Comparison of ENCODE assay signal across 19 cellular contexts in the genomic region with DNA sequence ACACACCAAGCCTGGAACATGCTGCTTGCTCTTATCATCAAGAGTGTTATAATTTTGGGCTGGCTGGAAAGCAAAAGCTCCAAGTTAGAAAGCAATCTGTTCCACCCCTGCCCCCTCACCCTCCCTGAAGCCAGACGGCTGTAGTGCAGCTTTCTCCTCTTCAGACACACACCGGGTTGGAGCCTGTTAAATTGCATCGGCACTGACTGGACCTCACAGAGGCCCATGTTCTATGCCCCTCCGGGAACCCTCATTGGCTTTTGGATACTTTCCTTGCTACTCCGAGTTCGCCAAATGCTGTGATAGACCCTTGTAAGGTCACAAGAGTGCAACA.
DNase-seq lines count a peak whose midpoint lies in the region; ATAC-seq, FAIRE-seq and TF ChIP-seq lines count a peak whose summit lies in the region.
"Had no signal": no experiment of that assay in that cellular context is flagged by ENCODE, and none has a peak within 500 bp of the region (broad histone marks: within the 10 kb centered on the region; RNA-seq: fewer than 3 reads in every experiment).

No MANE protein-coding gene starts in this region.

- no peak overlapping the region for H3K4ac ChIP-seq in mesenchymal stem cell (ENCODE audit: low read depth in 1 of 2, low read length in 2 of 2)

- H2BK15ac ChIP-seq in mesenchymal stem cell (ENCODE audit: low read depth, poor library complexity, severe bottlenecking): no peak overlapping the region

- H3K36me3 ChIP-seq in left ventricle myocardium inferior (no peaks in the 10 kb centered on the region), astrocyte (ENCODE audit: insufficient read depth, low read length) (no peaks in the 10 kb centered on the region), mesenchymal stem cell (ENCODE audit: control insufficient read depth in 1 of 2, insufficient read depth in 2 of 2, low read depth in 1 of 2, low read length in 2 of 2) (no peaks in the 10 kb centered on the region), aorta (ENCODE audit: control insufficient read depth in 1 of 2, insufficient read depth in 2 of 2, low read length in 1 of 2) (no peaks in the 10 kb centered on the region), gastroesophageal sphincter (no peaks in the 10 kb centered on the region)
- H3K36me3 ChIP-seq: BLaER1, MG63 had no signal

- H3K27ac Mint-ChIP-seq in astrocyte (ENCODE audit: unreplicated experiment): no peak overlapping the region
- H3K27ac Mint-ChIP-seq: CD4-positive, alpha-beta memory T cell had no signal

- no peak overlapping the region for H4K8ac ChIP-seq in mesenchymal stem cell (ENCODE audit: low read length)

- H4K20me1 ChIP-seq in astrocyte (ENCODE audit: insufficient read depth, low read length): no peaks in the 10 kb centered on the region
- H4K20me1 ChIP-seq: BLaER1 had no signal

- peaks cover 3% of the 10 kb centered on the region for H3K4me1 ChIP-seq in right cardiac atrium (ENCODE audit: control insufficient read depth, insufficient read depth, low read length)
- peaks cover 18% of the 10 kb centered on the region for H3K4me1 ChIP-seq in left ventricle myocardium inferior
- H3K4me1 ChIP-seq in astrocyte (ENCODE audit: insufficient read depth, low read length): peaks cover 11% of the 10 kb centered on the region
- H3K4me1 ChIP-seq in mesenchymal stem cell (ENCODE audit: control insufficient read depth, insufficient read depth, low read depth, low read length): peaks cover 13% of the 10 kb centered on the region
- peaks cover 0 to 4% of the 10 kb centered on the region in 2 donors for H3K4me1 ChIP-seq in aorta (ENCODE audit: control insufficient read depth in 1 of 2, insufficient read depth in 2 of 2, low read length in 2 of 2)
- H3K4me1 ChIP-seq in gastroesophageal sphincter: no peaks in the 10 kb centered on the region

- no peak overlapping the region for H3K23ac ChIP-seq in mesenchymal stem cell (ENCODE audit: low read length in 2 of 2)

- WGBS in right cardiac atrium: 29% methylated on average over 6 of the region's 6 CpGs
- WGBS in mesenchymal stem cell: 13% methylated on average over 4 of the region's 6 CpGs
- WGBS in aorta, 2 donors: 3 to 8% methylated on average over 6 of the region's 6 CpGs
- 33% methylated on average over 4 of the region's 6 CpGs; no CpG with 5 or more reads in 1 of the 2 donors for WGBS in gastroesophageal sphincter (ENCODE audit: low coverage in 1 of 2), 2 donors

- no peak overlapping the region for H3K27ac ChIP-seq in right cardiac atrium (ENCODE audit: low read length)
- H3K27ac ChIP-seq in left ventricle myocardium inferior (replicated peaks): no peak overlapping the region
- no peak overlapping the region for H3K27ac ChIP-seq in astrocyte (ENCODE audit: low read depth, low read length)
- no peak overlapping the region for H3K27ac ChIP-seq in mesenchymal stem cell (ENCODE audit: low read length, poor library complexity, severe bottlenecking)
- H3K27ac ChIP-seq in aorta (ENCODE audit: low read depth in 1 of 2, low read length in 2 of 2): peak overlapping the region; percentile 3 to 7
- no peak overlapping the region for H3K27ac ChIP-seq in gastroesophageal sphincter
- H3K27ac ChIP-seq: BLaER1, SK-N-MC had no signal

- H3K27me3 Mint-ChIP-seq in astrocyte (ENCODE audit: low read depth, unreplicated experiment): peaks cover 3% of the 10 kb centered on the region

- H3K4me3 ChIP-seq in right cardiac atrium (ENCODE audit: low read length): no peak overlapping the region
- H3K4me3 ChIP-seq in left ventricle myocardium inferior: no peak overlapping the region
- no peak overlapping the region for H3K4me3 ChIP-seq in astrocyte (ENCODE audit: insufficient read depth, low read depth, low read length)
- H3K4me3 ChIP-seq in mesenchymal stem cell (ENCODE audit: insufficient read depth in 1 of 2, low read depth in 1 of 2, low read length in 2 of 2): no peak overlapping the region
- no peak overlapping the region for H3K4me3 ChIP-seq in aorta (ENCODE audit: low read length in 2 of 2)
- no peak overlapping the region for H3K4me3 ChIP-seq in gastroesophageal sphincter
- H3K4me3 ChIP-seq: BLaER1, MG63, SK-N-MC had no signal

- H3K4me3 Mint-ChIP-seq in astrocyte (ENCODE audit: unreplicated experiment): no peak overlapping the region
- H3K4me3 Mint-ChIP-seq: CD4-positive, alpha-beta memory T cell had no signal

- H4K91ac ChIP-seq in mesenchymal stem cell (ENCODE audit: low read length): no peak overlapping the region

- no peak for TF ChIP-seq POLR2A in gastroesophageal sphincter (IDR thresholded peaks at IDR 0.05)

- no peaks in the 10 kb centered on the region for H3K9me3 ChIP-seq in right cardiac atrium (ENCODE audit: control insufficient read depth, low read length)
- H3K9me3 ChIP-seq in left ventricle myocardium inferior (replicated peaks): no peaks in the 10 kb centered on the region
- H3K9me3 ChIP-seq in astrocyte (ENCODE audit: insufficient read depth, low read depth, low read length): no peaks in the 10 kb centered on the region
- no peaks in the 10 kb centered on the region for H3K9me3 ChIP-seq in mesenchymal stem cell (ENCODE audit: control insufficient read depth, low read length)
- no peaks in the 10 kb centered on the region for H3K9me3 ChIP-seq in aorta (ENCODE audit: control insufficient read depth, low read length)
- no peaks in the 10 kb centered on the region for H3K9me3 ChIP-seq in gastroesophageal sphincter
- H3K9me3 ChIP-seq: BLaER1, MG63 had no signal

- H3K18ac ChIP-seq in mesenchymal stem cell (ENCODE audit: low read depth in 1 of 2, low read length in 2 of 2): no peak overlapping the region

- DNase-seq in right cardiac atrium (peak in 1 of 3 donors; percentile 47), left ventricle myocardium inferior (no peak), astrocyte (ENCODE audit: low read depth) (no peak), mesenchymal stem cell (no peak), aorta (no peak)
- DNase-seq: CD4-positive, alpha-beta memory T cell; Kasumi-1; MG63; NCI-H1048; NCI-H1436 treated with DMSO at 0.1 percent for 48 hours; NCI-H2029 treated with DMSO at 0.1 percent for 48 hours; NCI-H82; OCI-M1 had no signal

- no peaks in the 10 kb centered on the region for H3K79me2 ChIP-seq in astrocyte (ENCODE audit: insufficient read depth, low read length)

- H3K36me3 Mint-ChIP-seq in astrocyte (ENCODE audit: low read depth, unreplicated experiment): no peaks in the 10 kb centered on the region
- H3K36me3 Mint-ChIP-seq: CD4-positive, alpha-beta memory T cell had no signal

- H2AFZ ChIP-seq in astrocyte (ENCODE audit: low read depth, low read length) (no peak overlapping the region), mesenchymal stem cell (ENCODE audit: low read depth, low read length) (no peak overlapping the region)

- FAIRE-seq in astrocyte (lab: Jason Lieb, UNC): no peak
- FAIRE-seq: A204.1 had no signal

- H3K4me2 ChIP-seq in astrocyte (ENCODE audit: low read length) (peak overlapping the region; percentile 4), mesenchymal stem cell (ENCODE audit: low read length, poor library complexity, severe bottlenecking) (no peak overlapping the region)
- H3K4me2 ChIP-seq: BLaER1 had no signal

- H3K4me1 Mint-ChIP-seq in astrocyte (ENCODE audit: low read depth, unreplicated experiment): peaks cover 23% of the 10 kb centered on the region
- H3K4me1 Mint-ChIP-seq: CD4-positive, alpha-beta memory T cell had no signal

- H3K9ac ChIP-seq in astrocyte (ENCODE audit: low read length): no peak overlapping the region
- peak overlapping the region; percentile 52 for H3K9ac ChIP-seq in mesenchymal stem cell (ENCODE audit: low read length)
- H3K9ac ChIP-seq: BLaER1 had no signal

- TF ChIP-seq CTCF in left ventricle myocardium inferior (IDR thresholded peaks at IDR 0.05; ENCODE audit: borderline replicate concordance): no peak
- no peak for TF ChIP-seq CTCF in astrocyte (IDR thresholded peaks at IDR 0.05; ENCODE audit: insufficient read depth, low read depth, low read length)
- no peak for TF ChIP-seq CTCF in gastroesophageal sphincter (IDR thresholded peaks at IDR 0.05)

- no peak for TF ChIP-seq EP300 in gastroesophageal sphincter (IDR thresholded peaks at IDR 0.05)

- H3K14ac ChIP-seq in mesenchymal stem cell (ENCODE audit: low read length in 2 of 2): no peak overlapping the region

- no peak overlapping the region for H2BK120ac ChIP-seq in mesenchymal stem cell (ENCODE audit: low read depth, low read length)

- H3K27me3 ChIP-seq in right cardiac atrium (ENCODE audit: control insufficient read depth, insufficient read depth): no peaks in the 10 kb centered on the region
- H3K27me3 ChIP-seq in left ventricle myocardium inferior (ENCODE audit: low read depth): peaks cover 8% of the 10 kb centered on the region
- H3K27me3 ChIP-seq in astrocyte (ENCODE audit: insufficient read depth, low read length): no peaks in the 10 kb centered on the region
- H3K27me3 ChIP-seq in mesenchymal stem cell (ENCODE audit: control insufficient read depth in 1 of 2, insufficient read depth in 1 of 2, low read length in 2 of 2): no peaks in the 10 kb centered on the region
- H3K27me3 ChIP-seq in aorta (ENCODE audit: control insufficient read depth in 1 of 2, insufficient read depth in 2 of 2, low read length in 1 of 2): no peaks in the 10 kb centered on the region
- peaks cover 25% of the 10 kb centered on the region for H3K27me3 ChIP-seq in gastroesophageal sphincter
- H3K27me3 ChIP-seq: BLaER1, MG63 had no signal

- H3K79me1 ChIP-seq in mesenchymal stem cell (replicated peaks; ENCODE audit: low read length, poor library complexity, severe bottlenecking): no peaks in the 10 kb centered on the region

- H2BK12ac ChIP-seq in mesenchymal stem cell (ENCODE audit: low read length in 2 of 2): no peak overlapping the region

- H2BK5ac ChIP-seq in mesenchymal stem cell (ENCODE audit: low read depth, low read length, poor library complexity, severe bottlenecking): no peak overlapping the region

- H3K9me3 Mint-ChIP-seq in astrocyte (ENCODE audit: unreplicated experiment): no peaks in the 10 kb centered on the region

- H2AK5ac ChIP-seq in mesenchymal stem cell (ENCODE audit: low read length, severe bottlenecking): peak overlapping the region; percentile 18

- ATAC-seq in right cardiac atrium (peak; percentile 22 to 59), aorta (ENCODE audit: low FRiP score) (no peak), gastroesophageal sphincter (no peak), GM18517 (IDR thresholded peaks at IDR 0.05; ENCODE audit: unreplicated experiment) (no peak), HG02798 (IDR thresholded peaks at IDR 0.05; ENCODE audit: poor library complexity, unreplicated experiment) (no peak)

- intact Hi-C loops in right cardiac atrium (cut with DNase I): no loop called here
- intact Hi-C loops in left ventricle myocardium inferior (cut with micrococcal nuclease): loop anchor here (10.0 kb wide), 1 partner anchor 49 kb away; no protein-coding TSS in a partner anchor
- intact Hi-C loops in aorta (cut with DNase I): no loop called here

Comparison
In these comparisons a context has a peak if more than half of its experiments do, and no peak if none do; other contexts are left out.
1. ATAC-seq: peak in right cardiac atrium (2 of 2); none in aorta (single experiment), gastroesophageal sphincter (single experiment), GM18517 (single experiment) and HG02798 (single experiment).
2. H3K27ac ChIP-seq: peak in aorta (2 of 2); none in right cardiac atrium (single experiment), left ventricle myocardium inferior (single experiment), astrocyte (single experiment), mesenchymal stem cell (single experiment) and gastroesophageal sphincter (0 of 4).